In the genomic region with DNA sequence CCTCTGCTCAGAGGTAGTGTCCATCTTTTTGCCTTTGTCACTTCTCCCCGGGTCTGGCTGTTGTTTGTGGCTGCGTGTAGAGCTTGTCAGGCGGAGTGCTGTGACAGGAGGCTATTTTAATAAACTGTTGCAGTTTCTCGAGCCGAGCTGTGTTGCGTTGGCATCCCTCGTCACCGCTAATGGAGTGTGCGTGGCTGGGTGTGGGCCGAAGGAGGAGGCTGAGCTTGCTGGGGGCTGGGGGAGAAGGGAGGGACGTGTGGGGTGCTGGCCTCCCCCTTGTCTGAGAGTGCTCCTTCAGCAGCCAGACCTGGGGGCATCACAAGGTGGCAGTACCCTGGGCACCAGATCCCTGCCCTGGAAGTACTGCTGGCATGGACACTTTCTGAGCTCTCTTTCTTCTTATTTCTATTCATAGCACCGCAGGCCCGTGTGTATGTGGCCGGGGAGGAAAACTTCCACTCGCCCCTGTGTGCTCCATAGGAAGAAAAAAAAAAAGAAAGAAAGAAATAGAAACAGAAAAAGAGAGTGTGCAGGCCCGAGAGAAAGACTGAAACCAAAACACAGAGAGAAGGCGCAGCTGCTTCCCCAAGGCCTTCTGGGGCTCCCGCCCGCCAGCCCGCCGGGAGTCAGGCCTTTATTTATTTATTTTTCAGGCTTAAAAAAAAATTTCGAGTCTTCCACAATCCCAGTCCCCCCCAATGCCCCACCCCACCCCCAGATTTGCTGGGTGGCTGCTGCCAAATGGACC, we compare ENCODE assay signal across 8 cellular contexts. TPM values are rescaled to one million over a fixed set of nuclear protein-coding genes. Genes with fewer than 3 reads are reported as not detected.
DNase-seq lines count a peak whose midpoint lies in the region; TF ChIP-seq lines count a peak whose summit lies in the region.

No MANE protein-coding gene starts in this region.

- peaks cover 4% of the 10 kb centered on the region for H3K4me1 ChIP-seq in colonic mucosa

- peaks cover 41 to 47% (median 42%) of the 10 kb centered on the region in 3 donors for H3K27me3 Mint-ChIP-seq in CD14-positive monocyte (ENCODE audit: low read depth in 3 of 3)
- peaks cover 100% of the 10 kb centered on the region for H3K27me3 Mint-ChIP-seq in nephron (ENCODE audit: low read depth)

- no peak for TF ChIP-seq POLR2A in erythroblast (IDR thresholded peaks at IDR 0.05; ENCODE audit: low read length)

- H3K27ac Mint-ChIP-seq in CD14-positive monocyte (peak overlapping the region in 2 of 7 donors; percentile 31 to 34), nephron (peak overlapping the region in 2 of 3 experiments; percentile 94 to 95)

- DNase-seq in CD14-positive monocyte (ENCODE audit: low spot score): no peak
- DNase-seq in NCI-H1092 (lab: John Stamatoyannopoulos, UW): peak; percentile 64
- DNase-seq in colonic mucosa: no peak
- no peak for DNase-seq in EL
- DNase-seq in medulla oblongata (ENCODE audit: extremely low spot score): no peak
- no peak for DNase-seq in erythroblast (lab: John Stamatoyannopoulos, UW)
- no peak for DNase-seq in NCI-H1436 treated with DMSO at 0.1 percent for 48 hours (lab: John Stamatoyannopoulos, UW)

- no peaks in the 10 kb centered on the region for H3K27me3 ChIP-seq in colonic mucosa

- H3K27ac ChIP-seq in colonic mucosa: peak overlapping the region; percentile 79

- H3K9me3 ChIP-seq in colonic mucosa: no peaks in the 10 kb centered on the region

- no peak for TF ChIP-seq CTCF in CD14-positive monocyte (IDR thresholded peaks at IDR 0.05)
- TF ChIP-seq CTCF in colonic mucosa (IDR thresholded peaks at IDR 0.05): no peak
- no peak for TF ChIP-seq CTCF in nephron (IDR thresholded peaks at IDR 0.05; ENCODE audit: unreplicated experiment in 3 of 3)

- H3K4me3 Mint-ChIP-seq in CD14-positive monocyte: peak overlapping the region; percentile 85 to 92
- peak overlapping the region; percentile 21 to 84 (median 82) for H3K4me3 Mint-ChIP-seq in nephron

- H3K36me3 ChIP-seq in colonic mucosa: no peaks in the 10 kb centered on the region

- H3K4me3 ChIP-seq in colonic mucosa: peak overlapping the region; percentile 29

- H3K4me1 Mint-ChIP-seq in CD14-positive monocyte (peaks cover 33% of the 10 kb centered on the region), nephron (peaks cover 89% of the 10 kb centered on the region)

- peaks cover 12 to 20% of the 10 kb centered on the region in 2 donors for H3K36me3 Mint-ChIP-seq in CD14-positive monocyte
- H3K36me3 Mint-ChIP-seq in nephron (ENCODE audit: low read depth): peaks cover 23% of the 10 kb centered on the region

- H3K9me3 Mint-ChIP-seq in CD14-positive monocyte: peaks cover 0 to 8% (median 5%) of the 10 kb centered on the region in 7 donors
- no peaks in the 10 kb centered on the region for H3K9me3 Mint-ChIP-seq in nephron

- peak overlapping the region; percentile 72 to 77 for H3K9ac ChIP-seq in colonic mucosa (ENCODE audit: low read depth in 2 of 2, low read length in 2 of 2)

- intact Hi-C loops in CD14-positive monocyte (cut with micrococcal nuclease) (no loop called here), colonic mucosa (cut with DNase I) (no loop called here)

RNA-seq across cellular contexts. Expression of a gene that starts 27.0 kb away (rescaled TPM):
- under 1 TPM; 0.25 to 0.90 TPM for polyA plus RNA-seq in CD14-positive monocyte
- total RNA-seq in colonic mucosa: 10 to 100 TPM; 70.9 to 73.8 TPM

RNA-seq across cellular contexts. Expression of a gene that starts 52.9 kb away (rescaled TPM):
- not detected for polyA plus RNA-seq in CD14-positive monocyte
- under 1 TPM; 0.19 to 0.27 TPM for total RNA-seq in colonic mucosa
